In the genomic region with DNA sequence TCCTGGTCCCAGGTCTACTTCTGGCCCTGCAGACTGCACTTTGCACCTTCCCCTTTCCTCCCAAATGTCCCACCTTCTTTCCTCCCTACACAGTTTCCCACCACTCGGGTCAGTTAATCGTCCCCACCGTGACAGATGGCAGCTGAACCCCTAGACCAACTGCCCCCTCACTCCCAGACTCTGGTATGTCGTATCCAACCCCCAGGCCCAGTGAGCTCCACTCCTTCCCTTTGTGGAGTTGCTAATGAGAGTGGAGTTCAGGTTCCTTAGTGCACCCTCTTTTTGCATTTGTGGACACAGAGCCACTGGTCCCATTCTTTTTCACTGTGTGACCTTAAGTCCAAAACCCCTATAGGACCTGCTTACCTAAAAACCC, we compare ENCODE assay signal across 9 cellular contexts. TPM values are rescaled to one million over a fixed set of nuclear protein-coding genes. Genes with fewer than 3 reads are reported as not detected.
A peak's percentile ranks its signal among the peaks of the same experiment; 100 is the strongest.
DNase-seq lines count a peak whose midpoint lies in the region; ATAC-seq and TF ChIP-seq lines count a peak whose summit lies in the region.
"Had no signal": no experiment of that assay in that cellular context is flagged by ENCODE, and none has a peak within 500 bp of the region (broad histone marks: within the 10 kb centered on the region; RNA-seq: fewer than 3 reads in every experiment).

No MANE protein-coding gene starts in this region.

- H3K4me1 Mint-ChIP-seq in activated T-helper 17 cell treated with anti-CD3 and anti-CD28 coated beads, Interleukin-2, amount 50 U/mL, for 72 hours = peaks cover 46% of the 10 kb centered on the region
- H3K4me1 Mint-ChIP-seq in immature natural killer cell = peaks cover 63 to 69% of the 10 kb centered on the region in 2 donors

- peaks cover 11% of the 10 kb centered on the region for H3F3A ChIP-seq in smooth muscle cell (ENCODE audit: low read depth)

- no peak overlapping the region for H3K9ac ChIP-seq in smooth muscle cell (ENCODE audit: low read depth)

- H3K9me3 ChIP-seq in HEK293 (ENCODE audit: control insufficient read depth, insufficient read depth, low read depth, low read length) (no peaks in the 10 kb centered on the region), smooth muscle cell (replicated peaks; ENCODE audit: low read depth) (no peaks in the 10 kb centered on the region)

- CTCF ChIA-PET in HEK293 (lab: Yijun Ruan, JAX) = interaction anchor here (0.5 to 3.2 kb wide), 21 partner anchors 9 to 523 kb away, joined by 3 to 12 read pairs (median 4); no protein-coding TSS in a partner anchor

- 41% methylated on average over 4 of the region's 4 CpGs for WGBS in smooth muscle cell (ENCODE audit: low lambda C conversion rate)

- no peak overlapping the region for H2AFZ ChIP-seq in smooth muscle cell (ENCODE audit: low read depth)

- no peaks in the 10 kb centered on the region for H4K20me1 ChIP-seq in smooth muscle cell (ENCODE audit: low read depth)

- H3K27ac Mint-ChIP-seq in activated T-helper 17 cell treated with anti-CD3 and anti-CD28 coated beads, Interleukin-2, amount 50 U/mL, for 72 hours = peak overlapping the region; percentile 69
- peak overlapping the region in 4 of 6 donors; percentile 66 to 84 (median 74) for H3K27ac Mint-ChIP-seq in immature natural killer cell

- POLR2A ChIA-PET in HEK293 (lab: Yijun Ruan, JAX) = interaction anchor here (0.5 to 1.0 kb wide), 2 partner anchors 14 to 371 kb away, joined by 4 read pairs; partner anchors contain the start of gene RSRP1

- no peaks in the 10 kb centered on the region for H3K36me3 ChIP-seq in HEK293 (ENCODE audit: control insufficient read depth in 2 of 2, insufficient read depth in 1 of 2, low read length in 2 of 2)
- H3K36me3 ChIP-seq in smooth muscle cell (ENCODE audit: low read depth) = no peaks in the 10 kb centered on the region

- peaks cover 7% of the 10 kb centered on the region for H3K27me3 Mint-ChIP-seq in activated T-helper 17 cell treated with anti-CD3 and anti-CD28 coated beads, Interleukin-2, amount 50 U/mL, for 72 hours
- peaks cover 7 to 33% (median 15%) of the 10 kb centered on the region in 3 donors for H3K27me3 Mint-ChIP-seq in immature natural killer cell (ENCODE audit: low read depth in 3 of 3)

- no peak for ATAC-seq in activated T-helper 17 cell treated with anti-CD3 and anti-CD28 coated beads, Interleukin-2, amount 50 U/mL, for 72 hours (replicated peaks)
- ATAC-seq in GM21576 (IDR thresholded peaks at IDR 0.05; ENCODE audit: unreplicated experiment) = no peak
- no peak for ATAC-seq in GM18873 (IDR thresholded peaks at IDR 0.05; ENCODE audit: low FRiP score, unreplicated experiment)

- DNase-seq in immature natural killer cell (no peak), smooth muscle cell (lab: John Stamatoyannopoulos, UW; ENCODE audit: unreplicated experiment) (no peak), GF-D8 (lab: John Stamatoyannopoulos, UW) (no peak)
- DNase-seq in stimulated activated CD4-positive, alpha-beta T cell treated with anti-CD3 and anti-CD28 coated beads, Interleukin-15, amount 100 ng/mL, for 24 hours = no peak
- DNase-seq: cortex of kidney had no signal

- peak overlapping the region; percentile 86 for H3K4me2 ChIP-seq in smooth muscle cell

- no peak overlapping the region for H3K27ac ChIP-seq in HEK293 (ENCODE audit: extremely low read depth, low read depth, low read length)
- no peak overlapping the region for H3K27ac ChIP-seq in smooth muscle cell (ENCODE audit: low read depth)

- H3K4me3 ChIP-seq in HEK293 (ENCODE audit: low read depth, low read length) (no peak overlapping the region), smooth muscle cell (peak overlapping the region; percentile 49)

- no peaks in the 10 kb centered on the region for H3K79me2 ChIP-seq in smooth muscle cell (ENCODE audit: low read depth)

- peaks cover 34% of the 10 kb centered on the region for H3K27me3 ChIP-seq in smooth muscle cell (ENCODE audit: low read depth)

- H3K36me3 Mint-ChIP-seq in activated T-helper 17 cell treated with anti-CD3 and anti-CD28 coated beads, Interleukin-2, amount 50 U/mL, for 72 hours (ENCODE audit: low read depth) = no peaks in the 10 kb centered on the region
- H3K36me3 Mint-ChIP-seq in immature natural killer cell = no peaks in the 10 kb centered on the region

- H3K4me1 ChIP-seq in HEK293 (ENCODE audit: control insufficient read depth, insufficient read depth, low read length) (no peaks in the 10 kb centered on the region; the same call in 1 of the 2 replicates), smooth muscle cell (ENCODE audit: low read depth) (peaks cover 14% of the 10 kb centered on the region)

- H3K4me3 Mint-ChIP-seq in activated T-helper 17 cell treated with anti-CD3 and anti-CD28 coated beads, Interleukin-2, amount 50 U/mL, for 72 hours = peak overlapping the region; percentile 89
- H3K4me3 Mint-ChIP-seq in immature natural killer cell = peak overlapping the region; percentile 74 to 86 (median 83)

- H3K9me3 Mint-ChIP-seq in activated T-helper 17 cell treated with anti-CD3 and anti-CD28 coated beads, Interleukin-2, amount 50 U/mL, for 72 hours = no peaks in the 10 kb centered on the region
- H3K9me3 Mint-ChIP-seq in immature natural killer cell = no peaks in the 10 kb centered on the region

- TF ChIP-seq CTCF in HEK293 (tag by site-specific recombination; IDR thresholded peaks at IDR 0.05) (no peak), smooth muscle cell (IDR thresholded peaks at IDR 0.05; ENCODE audit: borderline replicate concordance, insufficient read depth, poor library complexity, severe bottlenecking) (no peak)

TF ChIP-seq in HEK293, 187 proteins besides CTCF, POLR2A, EP300 and RAD21:
- TF ChIP-seq ZNF555 (tag by site-specific recombination; conservative IDR thresholded peaks at IDR 0.05) (no peak), ZNF600 (tag by site-specific recombination; IDR thresholded peaks at IDR 0.05) (0 out of 2 replicates have a peak, but pooled peaks have one; percentile 18), ZNF302 (tag by site-specific recombination; IDR thresholded peaks at IDR 0.05; ENCODE audit: low read depth) (no peak), ZNF341 (tag by site-specific recombination; IDR thresholded peaks at IDR 0.05; ENCODE audit: low read depth) (no peak)

RNA-seq across cellular contexts. Expression of gene MAN1C1, which starts 1.8 kb away (rescaled TPM):
- total RNA-seq in activated T-helper 17 cell treated with anti-CD3 and anti-CD28 coated beads, Interleukin-2, amount 50 U/mL, for 72 hours = 1 to 10 TPM; 6.2 to 7.7 TPM
- polyA plus RNA-seq in immature natural killer cell (1 to 10 TPM in 2 of 3 donors, under 1 TPM in 1; 0.48 to 2.8 (median 1.2) TPM), smooth muscle cell (4.2 and 4.4 TPM in 2 replicates)
- 5.0 and 10.5 TPM in 2 replicates for total RNA-seq in smooth muscle cell
